25 cellular contexts compared by ENCODE assay signal in the genomic region with DNA sequence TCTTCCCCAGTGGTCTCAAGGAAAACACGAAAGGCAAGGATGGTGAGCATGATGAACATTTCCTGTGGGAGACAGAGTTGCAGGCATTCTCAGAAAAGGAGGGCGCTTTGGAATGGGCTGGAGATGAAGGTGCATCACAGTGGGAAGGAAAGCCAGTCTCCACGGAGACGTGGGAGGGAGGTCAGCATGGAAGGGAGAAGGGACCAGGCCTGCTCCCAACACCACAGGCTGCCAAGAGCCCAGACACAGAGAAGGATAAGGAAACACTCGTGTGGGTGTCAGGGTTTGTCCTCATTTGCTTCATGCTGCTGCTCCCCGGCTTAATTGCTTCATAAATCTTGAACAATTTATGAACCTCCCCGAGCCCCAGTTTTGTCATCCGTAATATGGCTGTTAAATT.
"Had no signal": no experiment of that assay in that cellular context is flagged by ENCODE, and none has a peak within 500 bp of the region (broad histone marks: within the 10 kb centered on the region; RNA-seq: fewer than 3 reads in every experiment).

No MANE protein-coding gene starts in this region.

- H3K27ac ChIP-seq: esophagus squamous epithelium, lower lobe of right lung, pancreas, prostate gland, suprapubic skin, tibial artery had no signal

- H3K9me3 ChIP-seq: esophagus squamous epithelium, lower lobe of right lung, pancreas, prostate gland, suprapubic skin, tibial artery had no signal

- H3K4me3 ChIP-seq: esophagus squamous epithelium, lower lobe of right lung, pancreas, prostate gland, suprapubic skin, tibial artery had no signal

- H3K4me1 ChIP-seq: esophagus squamous epithelium, lower lobe of right lung, pancreas, prostate gland had no signal

- H3K36me3 ChIP-seq: esophagus squamous epithelium, lower lobe of right lung, pancreas, prostate gland, suprapubic skin, tibial artery had no signal

- DNase-seq: activated CD4-positive, alpha-beta memory T cell treated with anti-CD3 and anti-CD28 coated beads, Interleukin-2, amount 10 ng/mL, durations not matched to agents 7 days and 5 days; activated CD4-positive, alpha-beta T cell treated with anti-CD3 and anti-CD28 coated beads for 1 hour; activated CD4-positive, alpha-beta T cell treated with anti-CD3 and anti-CD28 coated beads, Interleukin-2, amount 10 ng/mL, durations not matched to agents 7 days and 5 days; activated gamma-delta T cell treated with Interleukin-2 at 50 U/mL for 16 hours; activated naive CD4-positive, alpha-beta T cell treated with anti-CD3 and anti-CD28 coated beads, Interleukin-2, amount 50 U/mL, for 16 hours; activated naive CD8-positive, alpha-beta T cell treated with anti-CD3 and anti-CD28 coated beads, Interleukin-2, amount 50 U/mL, for 24 hours; activated T-cell treated with anti-CD3 and anti-CD28 coated beads, Interleukin-2, amount 50 U/mL, for 4 hours; amygdala; central memory CD4-positive, alpha-beta T cell; esophagus squamous epithelium; glutamatergic neuron; hippocampal formation; left colon; mesendoderm; natural killer cell; retina; stimulated activated naive CD4-positive, alpha-beta T cell; T-helper 2 cell had no signal

- H3K27me3 ChIP-seq: esophagus squamous epithelium, pancreas, suprapubic skin, tibial artery had no signal

- ATAC-seq: activated naive CD8-positive, alpha-beta T cell treated with anti-CD3 and anti-CD28 coated beads, Interleukin-2, amount 50 U/mL, for 24 hours; activated T-cell treated with anti-CD3 and anti-CD28 coated beads, Interleukin-2, amount 50 U/mL, for 4 hours; activated T-helper 17 cell treated with anti-CD3 and anti-CD28 coated beads, Interleukin-2, amount 50 U/mL, for 72 hours; left colon; lower lobe of right lung; natural killer cell; pancreas; WTC11 had no signal
